16 cellular contexts compared by ENCODE assay signal in genomic region chr4:55157559-55158277, GRCh38. TPM values are rescaled to one million over a fixed set of nuclear protein-coding genes. Genes with fewer than 3 reads are reported as not detected.
DNase-seq lines count a peak whose midpoint lies in the region; ATAC-seq, FAIRE-seq and TF ChIP-seq lines count a peak whose summit lies in the region.
"Had no signal": no experiment of that assay in that cellular context is flagged by ENCODE, and none has a peak within 500 bp of the region (broad histone marks: within the 10 kb centered on the region; RNA-seq: fewer than 3 reads in every experiment).

No MANE protein-coding gene starts in this region.

- no peak for FAIRE-seq in endothelial cell of umbilical vein (lab: Jason Lieb, UNC)
- no peak for FAIRE-seq in kidney (lab: Jason Lieb, UNC)
- FAIRE-seq: A549 had no signal

- peak overlapping the region; percentile 93 for H2AFZ ChIP-seq in endothelial cell of umbilical vein (ENCODE audit: low read depth, low read length)

- H3K79me2 ChIP-seq in endothelial cell of umbilical vein (ENCODE audit: control insufficient read depth, insufficient read depth, low read length) = no peaks in the 10 kb centered on the region

- CTCF ChIA-PET in endothelial cell of umbilical vein (lab: Charles Lee) = interaction anchor here (1.1 to 1.9 kb wide), 2 partner anchors 27 to 133 kb away, joined by 3 to 7 read pairs; no protein-coding TSS in a partner anchor

- H3K9ac ChIP-seq in endothelial cell of umbilical vein (replicated peaks; ENCODE audit: extremely low read depth, insufficient read depth, low read length) (no peak overlapping the region), kidney (ENCODE audit: low read length in 2 of 2) (no peak overlapping the region)

- no peaks in the 10 kb centered on the region for H3K4me1 Mint-ChIP-seq in activated T-helper 17 cell treated with anti-CD3 and anti-CD28 coated beads, Interleukin-2, amount 50 U/mL, for 72 hours
- H3K4me1 Mint-ChIP-seq: neural crest cell had no signal

- no peaks in the 10 kb centered on the region for H3K9me3 Mint-ChIP-seq in activated T-helper 17 cell treated with anti-CD3 and anti-CD28 coated beads, Interleukin-2, amount 50 U/mL, for 72 hours

- dilution Hi-C loops in endothelial cell of umbilical vein (cut with MboI; ENCODE audit: extremely low pct_ligation_motif_present, low sequenced_read_pairs) = no loop called here

- no peak for TF ChIP-seq POLR2A in endothelial cell of umbilical vein (IDR thresholded peaks at IDR 0.05; ENCODE audit: low read depth, low read length)

- peak overlapping the region; percentile 38 for H3K4me2 ChIP-seq in endothelial cell of umbilical vein (ENCODE audit: insufficient read depth, low read length)
- H3K4me2 ChIP-seq: A549 had no signal

- peaks cover 29% of the 10 kb centered on the region for H3K4me1 ChIP-seq in endothelial cell of umbilical vein (ENCODE audit: control insufficient read depth, extremely low read depth, insufficient read depth, low read length)
- H3K4me1 ChIP-seq in kidney (ENCODE audit: control insufficient read depth in 1 of 2, insufficient read depth in 1 of 2, low read depth in 1 of 2, low read length in 2 of 2) = no peaks in the 10 kb centered on the region
- H3K4me1 ChIP-seq in upper lobe of right lung = no peaks in the 10 kb centered on the region
- H3K4me1 ChIP-seq: A549, spleen had no signal

- TF ChIP-seq CTCF in endothelial cell of umbilical vein (IDR thresholded peaks at IDR 0.05; ENCODE audit: extremely low read depth in 1 of 2, insufficient read depth in 1 of 2, low read depth in 1 of 2, low read length in 2 of 2) (no peak), kidney (IDR thresholded peaks at IDR 0.05; ENCODE audit: borderline replicate concordance, extremely low read depth, insufficient read depth) (no peak), upper lobe of right lung (IDR thresholded peaks at IDR 0.05) (no peak)

- POLR2A ChIA-PET in endothelial cell of umbilical vein (lab: Charles Lee) = no interaction called here

- no peak for DNase-seq in Right ventricle myocardium inferior (ENCODE audit: missing footprints)
- DNase-seq in cardiac septum (ENCODE audit: low spot score) = no peak
- DNase-seq in endothelial cell of umbilical vein (ENCODE audit: low read depth, low spot score) = no peak
- peak; percentile 51 for DNase-seq in kidney
- DNase-seq in upper lobe of right lung = no peak
- DNase-seq in stimulated activated CD4-positive, alpha-beta T cell treated with anti-CD3 and anti-CD28 coated beads, Interleukin-4, amount 100 ng/mL, for 24 hours = no peak
- DNase-seq in NCI-H1436 (lab: John Stamatoyannopoulos, UW) = no peak
- DNase-seq: cortex of kidney, NCI-H1417, NCI-H345, spleen had no signal

- no peaks in the 10 kb centered on the region for H4K20me1 ChIP-seq in endothelial cell of umbilical vein (replicated peaks; ENCODE audit: control insufficient read depth, extremely low read depth, insufficient read depth, low read length)

- H3K9me3 ChIP-seq in endothelial cell of umbilical vein (replicated peaks; ENCODE audit: control insufficient read depth, insufficient read depth, low read length) = no peaks in the 10 kb centered on the region
- H3K9me3 ChIP-seq in kidney (ENCODE audit: control insufficient read depth in 1 of 2, low read length in 2 of 2) = no peaks in the 10 kb centered on the region
- H3K9me3 ChIP-seq in upper lobe of right lung = no peaks in the 10 kb centered on the region
- H3K9me3 ChIP-seq: A549 had no signal

- intact Hi-C loops in Right ventricle myocardium inferior (cut with DNase I) (no loop called here), cardiac septum (cut with DNase I) (no loop called here), endothelial cell of umbilical vein (cut with micrococcal nuclease) (no loop called here), kidney (cut with DNase I) (no loop called here), upper lobe of right lung (cut with DNase I) (no loop called here)

- no peaks in the 10 kb centered on the region for H3K36me3 ChIP-seq in endothelial cell of umbilical vein (ENCODE audit: control insufficient read depth in 2 of 2, extremely low read depth in 1 of 2, insufficient read depth in 2 of 2, low read length in 2 of 2)
- H3K36me3 ChIP-seq in kidney (ENCODE audit: control insufficient read depth in 1 of 2, insufficient read depth in 2 of 2, low read length in 2 of 2) = no peaks in the 10 kb centered on the region
- H3K36me3 ChIP-seq in upper lobe of right lung = no peaks in the 10 kb centered on the region
- H3K36me3 ChIP-seq: spleen had no signal

- no peak overlapping the region for H3K27ac ChIP-seq in endothelial cell of umbilical vein (ENCODE audit: insufficient read depth, low read depth, low read length)
- H3K27ac ChIP-seq in kidney (ENCODE audit: low read depth in 2 of 2, low read length in 2 of 2) = no peak overlapping the region
- no peak overlapping the region for H3K27ac ChIP-seq in upper lobe of right lung
- H3K27ac ChIP-seq: A549, SK-N-MC, spleen had no signal

- H3K4me3 ChIP-seq in endothelial cell of umbilical vein (replicated peaks in 1 of 3; ENCODE audit: insufficient read depth in 1 of 3, low read depth in 1 of 3, low read length in 3 of 3) (peak overlapping the region in 2 of 3 experiments; percentile 18 to 22), kidney (ENCODE audit: low read length in 2 of 2) (no peak overlapping the region), upper lobe of right lung (peak overlapping the region; percentile 14)
- H3K4me3 ChIP-seq: A549, SK-N-MC had no signal

- H3K27me3 Mint-ChIP-seq in activated T-helper 17 cell treated with anti-CD3 and anti-CD28 coated beads, Interleukin-2, amount 50 U/mL, for 72 hours = peaks cover 29% of the 10 kb centered on the region

- H3K27ac Mint-ChIP-seq in activated T-helper 17 cell treated with anti-CD3 and anti-CD28 coated beads, Interleukin-2, amount 50 U/mL, for 72 hours = no peak overlapping the region

- no TSS peak for BruUV-seq in endothelial cell of umbilical vein (replicated peaks; lab: Mats Ljungman, UMichigan)

- H3K36me3 Mint-ChIP-seq in activated T-helper 17 cell treated with anti-CD3 and anti-CD28 coated beads, Interleukin-2, amount 50 U/mL, for 72 hours (ENCODE audit: low read depth) = no peaks in the 10 kb centered on the region

- ATAC-seq in Right ventricle myocardium inferior (peak; percentile 28), upper lobe of right lung (peak; percentile 36)
- no peak for ATAC-seq in activated T-helper 17 cell treated with anti-CD3 and anti-CD28 coated beads, Interleukin-2, amount 50 U/mL, for 72 hours (replicated peaks)
- ATAC-seq: A549; activated naive CD4-positive, alpha-beta T cell treated with anti-CD3 and anti-CD28 coated beads, Interleukin-2, amount 50 U/mL, for 72 hours had no signal

- H3K9me1 ChIP-seq in endothelial cell of umbilical vein (replicated peaks; ENCODE audit: control insufficient read depth, extremely low read depth, insufficient read depth, low read length) = no peaks in the 10 kb centered on the region

- H3K27me3 ChIP-seq in endothelial cell of umbilical vein (ENCODE audit: control insufficient read depth in 2 of 2, insufficient read depth in 2 of 2, low read length in 2 of 2) = no peaks in the 10 kb centered on the region
- peaks cover 5% of the 10 kb centered on the region for H3K27me3 ChIP-seq in upper lobe of right lung

- no peak overlapping the region for H3K4me3 Mint-ChIP-seq in activated T-helper 17 cell treated with anti-CD3 and anti-CD28 coated beads, Interleukin-2, amount 50 U/mL, for 72 hours
- H3K4me3 Mint-ChIP-seq: neural crest cell had no signal

TF ChIP-seq in endothelial cell of umbilical vein, 7 proteins besides CTCF, POLR2A, EP300 and RAD21:
- TF ChIP-seq MAX (IDR thresholded peaks at IDR 0.05; ENCODE audit: insufficient read depth, insufficient read length) (no peak), MYC (IDR thresholded peaks at IDR 0.05; ENCODE audit: low read depth, low read length) (no peak), GATA2 (IDR thresholded peaks at IDR 0.05; ENCODE audit: insufficient read depth, insufficient read length, low read depth, low read length) (no peak), POLR2AphosphoS5 (IDR thresholded peaks at IDR 0.05; ENCODE audit: insufficient read depth, low read depth, low read length) (no peak), FOS (IDR thresholded peaks at IDR 0.05; ENCODE audit: borderline replicate concordance, insufficient read depth, low read length) (no peak), EZH2 (IDR thresholded peaks at IDR 0.05; ENCODE audit: borderline replicate concordance, low read depth, low read length, severe bottlenecking) (no peak)
TF ChIP-seq in endothelial cell of umbilical vein: peak in this region for 0.

RNA-seq across cellular contexts. Expression of gene KDR, which starts 32.3 kb away (rescaled TPM):
- total RNA-seq in Right ventricle myocardium inferior (23.2 TPM), cardiac septum (28.7 TPM), endothelial cell of umbilical vein (139 and 145 TPM in 2 replicates), kidney (28.8 TPM), upper lobe of right lung (48.6 TPM)
- polyA plus RNA-seq in endothelial cell of umbilical vein (65.8 and 80.5 TPM in 2 replicates), kidney (ENCODE audit: insufficient read depth, low read depth, low replicate concordance) (20.4 TPM)
- polyA plus RNA-seq in endothelial cell of umbilical vein (2011; cell fraction: cytosol; rRNA removed) = 64.9 TPM in 2 replicates
- 157 and 176 TPM in 2 replicates for polyA plus RNA-seq in endothelial cell of umbilical vein (2011; cell fraction: nucleus; rRNA removed)
- polyA plus RNA-seq in endothelial cell of umbilical vein (2012) = 59.2 and 89.6 TPM in 2 replicates
- 280 and 307 TPM in 2 replicates for polyA minus RNA-seq in endothelial cell of umbilical vein
- not detected for polyA minus RNA-seq in endothelial cell of umbilical vein (2011; cell fraction: cytosol; rRNA and poly(A)+ RNA removed)
- 133 and 202 TPM in 2 replicates for polyA minus RNA-seq in endothelial cell of umbilical vein (2011; cell fraction: nucleus; rRNA and poly(A)+ RNA removed)
- not detected for total RNA-seq in activated T-helper 17 cell treated with anti-CD3 and anti-CD28 coated beads, Interleukin-2, amount 50 U/mL, for 72 hours
- total RNA-seq: activated naive CD4-positive, alpha-beta T cell treated with anti-CD3 and anti-CD28 coated beads, Interleukin-2, amount 50 U/mL, for 72 hours had no signal
- polyA plus RNA-seq: A549 had no signal

Comparison
In these comparisons a context has a peak if more than half of its experiments do, and no peak if none do; other contexts are left out.
1. H3K4me3 ChIP-seq: peak in endothelial cell of umbilical vein (2 of 3) and upper lobe of right lung (single experiment); none in kidney (0 of 2).
2. RNA of gene KDR, which starts 32.3 kb away (total RNA-seq): 139 to 145 TPM in endothelial cell of umbilical vein, 48.6 TPM in upper lobe of right lung (single experiment), 28.8 TPM in kidney (single experiment), 28.7 TPM in cardiac septum (single experiment) and 23.2 TPM in Right ventricle myocardium inferior (single experiment); not detected in activated T-helper 17 cell treated with anti-CD3 and anti-CD28 coated beads, Interleukin-2, amount 50 U/mL, for 72 hours; every median in the first group is over 10 times any median in the second.